16 cellular contexts compared by ENCODE assay signal in the genomic region with DNA sequence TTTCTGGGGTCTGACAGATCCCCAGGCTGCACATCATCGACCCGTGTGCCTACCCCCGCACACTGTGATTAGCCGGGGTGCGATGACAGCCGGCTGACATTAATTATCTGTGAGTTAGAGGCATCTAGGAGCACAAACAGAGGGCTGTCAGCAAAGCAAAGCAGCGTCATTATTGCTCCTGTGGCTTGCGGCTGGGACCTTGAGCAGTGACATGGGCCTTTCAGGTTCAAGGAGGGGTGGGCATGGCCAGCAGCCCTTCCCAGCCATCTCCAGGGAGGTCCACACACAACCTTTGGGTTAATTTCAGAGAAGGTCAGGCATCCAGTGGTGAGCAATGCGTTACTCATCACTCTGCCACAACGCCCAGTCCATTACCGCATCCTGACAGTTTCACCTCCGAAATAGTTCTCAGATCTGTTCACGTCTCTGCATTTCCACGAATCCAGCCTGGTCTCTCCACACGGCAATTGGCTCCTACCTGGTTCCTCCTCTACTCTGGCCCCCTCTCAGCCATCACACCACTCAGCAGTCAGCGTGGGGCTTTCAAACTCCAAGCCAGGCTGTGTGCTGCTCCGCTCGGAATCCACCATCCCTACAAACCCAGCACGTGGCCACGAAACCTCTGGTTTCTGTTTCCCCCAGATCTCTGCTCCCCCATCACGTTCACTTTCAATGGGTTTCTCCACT.
A peak's percentile ranks its signal among the peaks of the same experiment; 100 is the strongest.
DNase-seq lines count a peak whose midpoint lies in the region; ATAC-seq and TF ChIP-seq lines count a peak whose summit lies in the region.
"Had no signal": no experiment of that assay in that cellular context is flagged by ENCODE, and none has a peak within 500 bp of the region (broad histone marks: within the 10 kb centered on the region; RNA-seq: fewer than 3 reads in every experiment).

No MANE protein-coding gene starts in this region.

- H3K9me2 ChIP-seq in HCT116 (ENCODE audit: insufficient read depth): no peaks in the 10 kb centered on the region

- RAD21 ChIA-PET in HCT116 (lab: Charles Lee; ENCODE audit: low non-redundant PET in 1 of 2, low total read pairs in 2 of 2, uncharacterized antibody in 2 of 2, unreplicated experiment in 2 of 2): no interaction called here

- H3K9ac ChIP-seq in HCT116 (ENCODE audit: low read length): no peak overlapping the region
- H3K9ac ChIP-seq: BLaER1 had no signal

- H3K27me3 ChIP-seq in AG04450 (ENCODE audit: control insufficient read depth, insufficient read depth, low read length) (peaks cover 4% of the 10 kb centered on the region), HCT116 (ENCODE audit: insufficient read depth, low read length) (0 out of 2 replicates have a peak, but pooled peaks cover 9% of the 10 kb centered on the region)
- H3K27me3 ChIP-seq: BLaER1 had no signal

- no peaks in the 10 kb centered on the region for H3K36me3 ChIP-seq in HCT116 (ENCODE audit: control insufficient read depth in 1 of 2, insufficient read depth in 2 of 2, low read length in 2 of 2)
- H3K36me3 ChIP-seq: BLaER1, prostate gland, suprapubic skin had no signal

- intact Hi-C loops in HCT116 (cut with micrococcal nuclease) (no loop called here), Right ventricle myocardium inferior (cut with DNase I) (no loop called here)

- no TSS peak for BruUV-seq in HCT116 (replicated peaks; lab: Mats Ljungman, UMichigan)

- DNase-seq in AG04450 (ENCODE audit: low read depth, low spot score): peak; percentile 20
- DNase-seq in HCT116 (ENCODE audit: low read depth, low spot score): no peak
- DNase-seq in SW 1271 (lab: John Stamatoyannopoulos, UW): peak; percentile 20 to 46
- DNase-seq in fibroblast of mammary gland (ENCODE audit: low read depth): peak; percentile 94
- no peak for DNase-seq in hippocampal formation (lab: John Stamatoyannopoulos, UW)
- no peak for DNase-seq in DMS79 (lab: John Stamatoyannopoulos, UW)
- no peak for DNase-seq in Right ventricle myocardium inferior (ENCODE audit: missing footprints)
- DNase-seq: activated naive CD8-positive, alpha-beta T cell treated with anti-CD3 and anti-CD28 coated beads, Interleukin-2, amount 50 U/mL, for 24 hours; activated T-cell treated with anti-CD3 and anti-CD28 coated beads for 4 hours; left cardiac atrium; MM.1S; stimulated activated CD4-positive, alpha-beta T cell treated with anti-CD3 and anti-CD28 coated beads, Interleukin-15, amount 100 ng/mL, for 24 hours had no signal

- H3K79me2 ChIP-seq in HCT116 (ENCODE audit: insufficient read depth, low read length): no peaks in the 10 kb centered on the region

- H3K27ac ChIP-seq in AG04450 (ENCODE audit: low read depth, low read length) (peak overlapping the region; percentile 21), HCT116 (ENCODE audit: low read depth, low read length) (no peak overlapping the region)
- H3K27ac ChIP-seq: BLaER1, prostate gland, suprapubic skin had no signal

- H3K4me1 ChIP-seq in HCT116 (ENCODE audit: control insufficient read depth in 1 of 2, insufficient read depth in 2 of 2, low read length in 2 of 2): peaks cover 0 to 9% of the 10 kb centered on the region in 2 experiments; a peak in 2 of 4 replicates
- H3K4me1 ChIP-seq: prostate gland, suprapubic skin had no signal

- no peak for TF ChIP-seq RAD21 in HCT116 (IDR thresholded peaks at IDR 0.05; ENCODE audit: low read depth)

- TF ChIP-seq POLR2A in HCT116 (IDR thresholded peaks at IDR 0.05; ENCODE audit: borderline replicate concordance, extremely low read depth, insufficient read depth, insufficient read length): no peak

- CTCF ChIA-PET in AG04450 (lab: Charles Lee): interaction anchor here (1.3 kb wide), 1 partner anchor 293 kb away, joined by 3 read pairs; no protein-coding TSS in a partner anchor
- CTCF ChIA-PET in HCT116 (lab: Charles Lee): no interaction called here

- H2AFZ ChIP-seq in HCT116 (ENCODE audit: low read depth, low read length, poor library complexity, severe bottlenecking): no peak overlapping the region

- TF ChIP-seq CTCF in AG04450 (IDR thresholded peaks at IDR 0.05; ENCODE audit: low read depth, low read length) (no peak), HCT116 (IDR thresholded peaks at IDR 0.05 in 2 of 3, conservative IDR thresholded peaks at IDR 0.05 in 1 of 3; ENCODE audit: borderline replicate concordance in 1 of 3, insufficient read depth in 1 of 3, low read depth in 2 of 3, low read length in 2 of 3) (no peak), fibroblast of mammary gland (conservative IDR thresholded peaks at IDR 0.05; ENCODE audit: control insufficient read depth, insufficient read depth, low read depth, low read length) (no peak)

- H4K20me1 ChIP-seq in HCT116 (ENCODE audit: insufficient read depth): no peaks in the 10 kb centered on the region
- H4K20me1 ChIP-seq: BLaER1 had no signal

- no peak for ATAC-seq in HCT116
- no peak for ATAC-seq in GM18867 (IDR thresholded peaks at IDR 0.05; ENCODE audit: unreplicated experiment)
- no peak for ATAC-seq in Right ventricle myocardium inferior
- ATAC-seq: activated naive CD8-positive, alpha-beta T cell treated with anti-CD3 and anti-CD28 coated beads, Interleukin-2, amount 50 U/mL, for 24 hours had no signal

- POLR2A ChIA-PET in AG04450 (lab: Yijun Ruan, JAX): no interaction called here
- POLR2A ChIA-PET in HCT116 (lab: Charles Lee): no interaction called here

- H3K4me3 ChIP-seq in AG04450 (ENCODE audit: low read depth, low read length) (no peak overlapping the region), HCT116 (replicated peaks in 1 of 2; ENCODE audit: low read depth in 1 of 2, low read length in 2 of 2) (no peak overlapping the region), fibroblast of mammary gland (ENCODE audit: control insufficient read depth, low read depth, low read length) (no peak overlapping the region)
- H3K4me3 ChIP-seq: BLaER1, prostate gland, suprapubic skin had no signal

- H3K9me3 ChIP-seq in AG04450 (ENCODE audit: control insufficient read depth, insufficient read depth, low read length) (no peaks in the 10 kb centered on the region), HCT116 (ENCODE audit: control insufficient read depth in 1 of 2, insufficient read depth in 1 of 2, low read depth in 1 of 2, low read length in 2 of 2) (no peaks in the 10 kb centered on the region; a peak in 1 of 4 replicates)
- H3K9me3 ChIP-seq: BLaER1, prostate gland, suprapubic skin had no signal

- H3K4me2 ChIP-seq in HCT116 (ENCODE audit: low read length): peak overlapping the region; percentile 51
- H3K4me2 ChIP-seq: BLaER1 had no signal

TF ChIP-seq in HCT116, 20 proteins besides CTCF, POLR2A, EP300 and RAD21:
- TF ChIP-seq SRF (IDR thresholded peaks at IDR 0.05; ENCODE audit: low read depth) (no peak), EZH2phosphoT487 (IDR thresholded peaks at IDR 0.05; ENCODE audit: borderline replicate concordance) (no peak), ZNF274 (IDR thresholded peaks at IDR 0.05; ENCODE audit: low read depth, low read length) (no peak), SIN3A (IDR thresholded peaks at IDR 0.05; ENCODE audit: low read depth) (no peak), JUND (IDR thresholded peaks at IDR 0.05) (no peak), EGR1 (IDR thresholded peaks at IDR 0.05; ENCODE audit: low read depth) (no peak), SP1 (IDR thresholded peaks at IDR 0.05; ENCODE audit: low read depth) (no peak), ZFX (IDR thresholded peaks at IDR 0.05) (no peak), TCF7L2 (IDR thresholded peaks at IDR 0.05; ENCODE audit: borderline replicate concordance, extremely low read depth, insufficient read depth, insufficient read length) (no peak), POLR2AphosphoS5 (IDR thresholded peaks at IDR 0.05; ENCODE audit: low read depth, low read length) (no peak), ELF1 (IDR thresholded peaks at IDR 0.05; ENCODE audit: borderline replicate concordance, low read depth) (no peak), CBX3 (IDR thresholded peaks at IDR 0.05; ENCODE audit: low read depth) (no peak), YY1 (IDR thresholded peaks at IDR 0.05; ENCODE audit: extremely low read depth, insufficient replicate concordance, low read depth, low read length) (no peak), CEBPB (IDR thresholded peaks at IDR 0.05; ENCODE audit: low read depth) (no peak), FOSL1 (IDR thresholded peaks at IDR 0.05; ENCODE audit: low read depth) (no peak)
- TF ChIP-seq, protein P1, sequence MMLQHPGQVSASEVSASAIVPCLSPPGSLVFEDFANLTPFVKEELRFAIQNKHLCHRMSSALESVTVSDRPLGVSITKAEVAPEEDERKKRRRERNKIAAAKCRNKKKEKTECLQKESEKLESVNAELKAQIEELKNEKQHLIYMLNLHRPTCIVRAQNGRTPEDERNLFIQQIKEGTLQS (IDR thresholded peaks at IDR 0.05): no peak
- TF ChIP-seq, protein P2, sequence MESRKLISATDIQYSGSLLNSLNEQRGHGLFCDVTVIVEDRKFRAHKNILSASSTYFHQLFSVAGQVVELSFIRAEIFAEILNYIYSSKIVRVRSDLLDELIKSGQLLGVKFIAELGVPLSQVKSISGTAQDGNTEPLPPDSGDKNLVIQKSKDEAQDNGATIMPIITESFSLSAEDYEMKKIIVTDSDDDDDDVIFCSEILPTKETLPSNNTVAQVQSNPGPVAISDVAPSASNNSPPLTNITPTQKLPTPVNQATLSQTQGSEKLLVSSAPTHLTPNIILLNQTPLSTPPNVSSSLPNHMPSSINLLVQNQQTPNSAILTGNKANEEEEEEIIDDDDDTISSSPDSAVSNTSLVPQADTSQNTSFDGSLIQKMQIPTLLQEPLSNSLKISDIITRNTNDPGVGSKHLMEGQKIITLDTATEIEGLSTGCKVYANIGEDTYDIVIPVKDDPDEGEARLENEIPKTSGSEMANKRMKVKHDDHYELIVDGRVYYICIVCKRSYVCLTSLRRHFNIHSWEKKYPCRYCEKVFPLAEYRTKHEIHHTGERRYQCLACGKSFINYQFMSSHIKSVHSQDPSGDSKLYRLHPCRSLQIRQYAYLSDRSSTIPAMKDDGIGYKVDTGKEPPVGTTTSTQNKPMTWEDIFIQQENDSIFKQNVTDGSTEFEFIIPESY (IDR thresholded peaks at IDR 0.05; ENCODE audit: extremely low read depth, insufficient replicate concordance, low read length): no peak
- TF ChIP-seq, protein P3, sequence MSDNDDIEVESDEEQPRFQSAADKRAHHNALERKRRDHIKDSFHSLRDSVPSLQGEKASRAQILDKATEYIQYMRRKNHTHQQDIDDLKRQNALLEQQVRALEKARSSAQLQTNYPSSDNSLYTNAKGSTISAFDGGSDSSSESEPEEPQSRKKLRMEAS (IDR thresholded peaks at IDR 0.05): no peak
TF ChIP-seq in HCT116: peak in this region for 0.

Comparison
In these comparisons a context has a peak if more than half of its experiments do, and no peak if none do; other contexts are left out.
1. DNase-seq: peak in AG04450 (single experiment), SW 1271 (2 of 2) and fibroblast of mammary gland (single experiment); none in HCT116 (single experiment), hippocampal formation (0 of 2), DMS79 (single experiment) and Right ventricle myocardium inferior (single experiment).